In the genomic region with DNA sequence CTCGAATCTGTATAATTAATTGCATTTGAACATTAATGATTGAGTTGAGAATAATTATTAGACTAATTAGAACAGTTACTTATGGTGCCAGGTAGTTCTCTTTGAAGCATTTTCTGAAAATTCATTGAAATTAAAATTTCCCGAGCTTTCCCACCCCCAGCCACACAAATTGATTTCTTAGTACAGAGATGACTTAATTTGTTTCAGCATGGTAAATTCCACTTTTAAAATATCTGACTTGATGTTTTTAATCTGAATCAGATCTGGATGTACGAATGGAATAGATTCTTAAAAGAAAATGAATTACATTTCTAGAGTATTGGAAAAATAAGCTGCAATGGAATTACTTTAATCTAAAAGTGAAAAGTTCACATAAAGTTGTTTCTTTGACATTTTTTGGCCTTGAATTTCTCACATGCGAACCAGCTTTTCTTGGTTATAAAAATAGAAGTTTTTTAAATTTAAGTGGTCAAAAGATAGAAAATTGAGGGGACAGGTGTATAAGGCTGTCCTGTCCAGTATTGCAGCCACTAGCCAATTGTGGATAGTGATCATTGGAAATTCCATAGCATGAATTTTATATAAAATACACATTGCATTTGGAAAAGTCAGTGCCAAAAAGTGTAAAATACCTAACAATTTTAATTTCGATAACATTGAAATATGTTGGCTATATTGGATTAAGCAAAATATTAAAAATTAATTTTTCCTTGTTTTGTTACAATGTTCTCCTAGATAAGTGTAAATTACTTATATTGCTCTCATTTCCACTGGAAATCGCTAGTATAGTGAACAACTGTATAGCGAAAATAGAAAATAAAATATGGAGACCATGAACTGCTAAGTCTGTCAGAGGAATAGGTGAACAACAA, we compare ENCODE assay signal across 7 cellular contexts.
DNase-seq lines count a peak whose midpoint lies in the region; ATAC-seq, FAIRE-seq and TF ChIP-seq lines count a peak whose summit lies in the region.

No MANE protein-coding gene starts in this region.

- H3K4me1 Mint-ChIP-seq in HFFc6 (ENCODE audit: low read depth) (peaks cover 68% of the 10 kb centered on the region), T-helper 17 cell (peaks cover 29% of the 10 kb centered on the region)
- peaks cover 44% of the 10 kb centered on the region for H3K4me1 Mint-ChIP-seq in stimulated activated effector memory CD8-positive, alpha-beta T cell treated with anti-CD3 and anti-CD28 coated beads, Interleukin-12 subunit alpha, Interleukin-12 subunit beta, amount 100 ng/mL, for 72 hours

- H3K9me3 Mint-ChIP-seq in HFFc6, result no peaks in the 10 kb centered on the region
- no peaks in the 10 kb centered on the region for H3K9me3 Mint-ChIP-seq in stimulated activated effector memory CD8-positive, alpha-beta T cell treated with anti-CD3 and anti-CD28 coated beads, Interleukin-12 subunit alpha, Interleukin-12 subunit beta, amount 100 ng/mL, for 72 hours

- H3K36me3 Mint-ChIP-seq in HFFc6 (ENCODE audit: low read depth) (no peaks in the 10 kb centered on the region), T-helper 17 cell (ENCODE audit: low read depth) (no peaks in the 10 kb centered on the region)
- H3K36me3 Mint-ChIP-seq in stimulated activated effector memory CD8-positive, alpha-beta T cell treated with anti-CD3 and anti-CD28 coated beads, Interleukin-12 subunit alpha, Interleukin-12 subunit beta, amount 100 ng/mL, for 72 hours, result peaks cover 38% of the 10 kb centered on the region

- TF ChIP-seq POLR2A in gastroesophageal sphincter (IDR thresholded peaks at IDR 0.05), result no peak
- TF ChIP-seq POLR2A in GM12891 (IDR thresholded peaks at IDR 0.05; ENCODE audit: low read depth, low read length), result no peak

- H3K4me1 ChIP-seq in gastroesophageal sphincter, result peaks cover 0 to 33% (median 5%) of the 10 kb centered on the region in 3 donors

- no peak for TF ChIP-seq CTCF in HFFc6 (IDR thresholded peaks at IDR 0.05)
- TF ChIP-seq CTCF in gastroesophageal sphincter (IDR thresholded peaks at IDR 0.05), result no peak

- peak overlapping the region; percentile 98 for H3K27ac Mint-ChIP-seq in HFFc6
- peak overlapping the region; percentile 96 for H3K27ac Mint-ChIP-seq in T-helper 17 cell
- H3K27ac Mint-ChIP-seq in stimulated activated effector memory CD8-positive, alpha-beta T cell treated with anti-CD3 and anti-CD28 coated beads, Interleukin-12 subunit alpha, Interleukin-12 subunit beta, amount 100 ng/mL, for 72 hours, result peak overlapping the region; percentile 95

- H3K9me3 ChIP-seq in T-helper 17 cell (ENCODE audit: control insufficient read depth, low read length, poor library complexity, severe bottlenecking), result no peaks in the 10 kb centered on the region
- no peaks in the 10 kb centered on the region for H3K9me3 ChIP-seq in gastroesophageal sphincter

- ATAC-seq in T-helper 17 cell (no peak), gastroesophageal sphincter (no peak), GM18502 (IDR thresholded peaks at IDR 0.05; ENCODE audit: poor library complexity, unreplicated experiment) (no peak)
- no peak for ATAC-seq in stimulated activated effector memory CD8-positive, alpha-beta T cell treated with anti-CD3 and anti-CD28 coated beads, Interleukin-12 subunit alpha, Interleukin-12 subunit beta, amount 100 ng/mL, for 72 hours

- WGBS in gastroesophageal sphincter (ENCODE audit: low coverage in 1 of 2), 2 donors, result 16 to 23% methylated on average over 7 of the region's 7 CpGs

- TF ChIP-seq EP300 in gastroesophageal sphincter (IDR thresholded peaks at IDR 0.05), result no peak

- H3K27me3 Mint-ChIP-seq in HFFc6 (ENCODE audit: insufficient read depth) (peaks cover 15% of the 10 kb centered on the region), T-helper 17 cell (no peaks in the 10 kb centered on the region)

- peaks cover 27% of the 10 kb centered on the region for H3K27me3 ChIP-seq in gastroesophageal sphincter

- H3K36me3 ChIP-seq in gastroesophageal sphincter, result no peaks in the 10 kb centered on the region

- peak overlapping the region; percentile 95 for H3K4me3 Mint-ChIP-seq in HFFc6
- peak overlapping the region; percentile 95 for H3K4me3 Mint-ChIP-seq in T-helper 17 cell
- peak overlapping the region; percentile 90 for H3K4me3 Mint-ChIP-seq in stimulated activated effector memory CD8-positive, alpha-beta T cell treated with anti-CD3 and anti-CD28 coated beads, Interleukin-12 subunit alpha, Interleukin-12 subunit beta, amount 100 ng/mL, for 72 hours

- no peak for FAIRE-seq in GM12891 (lab: Jason Lieb, UNC)

- DNase-seq in HFFc6 (no peak), T-helper 17 cell (no peak), NCI-H2227 treated with DMSO at 0.1 percent for 48 hours (lab: John Stamatoyannopoulos, UW) (no peak), GM12891 (ENCODE audit: insufficient read length, low spot score) (no peak)
- peak in 1 of 2 donors; percentile 32 for DNase-seq in stimulated activated effector memory CD8-positive, alpha-beta T cell treated with anti-CD3 and anti-CD28 coated beads, Interleukin-12 subunit alpha, Interleukin-12 subunit beta, amount 100 ng/mL, for 72 hours (ENCODE audit: low spot score in 2 of 2)

- H3K4me3 ChIP-seq in gastroesophageal sphincter, result peak overlapping the region; percentile 62 to 68

- H3K27ac ChIP-seq in gastroesophageal sphincter, result peak overlapping the region; percentile 68 to 95 (median 86)

TF ChIP-seq in GM12891, 5 proteins besides CTCF, POLR2A, EP300 and RAD21:
- TF ChIP-seq SPI1 (IDR thresholded peaks at IDR 0.05; ENCODE audit: low read depth, low read length) (no peak), POLR2AphosphoS5 (IDR thresholded peaks at IDR 0.05; ENCODE audit: low read depth, low read length) (no peak), TAF1 (IDR thresholded peaks at IDR 0.05; ENCODE audit: low read depth, low read length) (no peak), POU2F2 (IDR thresholded peaks at IDR 0.05; ENCODE audit: low read depth, low read length) (no peak), PAX5 (IDR thresholded peaks at IDR 0.05; ENCODE audit: insufficient read depth, low read length, severe bottlenecking) (no peak)
